8 cellular contexts compared by ENCODE assay signal in genomic region chr2:207239222-207239674, GRCh38.
DNase-seq lines count a peak whose midpoint lies in the region; ATAC-seq and TF ChIP-seq lines count a peak whose summit lies in the region.

No MANE protein-coding gene starts in this region.

- DNase-seq in HS-27A (ENCODE audit: low read depth) (peak; percentile 90), cardiac septum (ENCODE audit: low spot score) (peak; percentile 80), DMS153 treated with DMSO at 0.1 percent for 48 hours (lab: John Stamatoyannopoulos, UW; ENCODE audit: unreplicated experiment) (no peak), glutamatergic neuron (no peak)
- DNase-seq in activated CD4-positive, alpha-beta memory T cell treated with anti-CD3 and anti-CD28 coated beads, Interleukin-2, amount 10 ng/mL, durations not matched to agents 7 days and 5 days, result peak; percentile 28
- DNase-seq in stimulated activated CD4-positive, alpha-beta T cell treated with anti-CD3 and anti-CD28 coated beads, Interleukin-2, amount 100 ng/mL, for 4 hours (ENCODE audit: low read depth), result peak; percentile 15
- no peak for DNase-seq in central memory CD4-positive, alpha-beta T cell

- H3K27me3 Mint-ChIP-seq in activated CD4-positive, alpha-beta memory T cell treated with anti-CD3 and anti-CD28 coated beads, Interleukin-2, amount 10 ng/mL, durations not matched to agents 7 days and 5 days, result no peaks in the 10 kb centered on the region
- H3K27me3 Mint-ChIP-seq in glutamatergic neuron (ENCODE audit: unreplicated experiment), result peaks cover 4% of the 10 kb centered on the region

- POLR2A ChIA-PET in activated CD4-positive, alpha-beta memory T cell treated with anti-CD3 and anti-CD28 coated beads, Interleukin-2, amount 10 ng/mL, durations not matched to agents 7 days and 5 days (lab: Charles Lee), result interaction anchor here (0.7 to 1.6 kb wide), 3 partner anchors 73 to 291 kb away, joined by 3 to 14 read pairs (median 4); partner anchors contain the start of genes CREB1 and KLF7

- intact Hi-C loops in cardiac septum (cut with DNase I), result loop anchor here (5.0 kb wide), 1 partner anchor 93 kb away; no protein-coding TSS in a partner anchor

- H3K9me3 Mint-ChIP-seq in activated CD4-positive, alpha-beta memory T cell treated with anti-CD3 and anti-CD28 coated beads, Interleukin-2, amount 10 ng/mL, durations not matched to agents 7 days and 5 days, result peaks cover 2% of the 10 kb centered on the region
- peaks cover 4% of the 10 kb centered on the region for H3K9me3 Mint-ChIP-seq in glutamatergic neuron (ENCODE audit: unreplicated experiment)

- no peak overlapping the region for H3K27ac Mint-ChIP-seq in activated CD4-positive, alpha-beta memory T cell treated with anti-CD3 and anti-CD28 coated beads, Interleukin-2, amount 10 ng/mL, durations not matched to agents 7 days and 5 days
- no peak overlapping the region for H3K27ac Mint-ChIP-seq in glutamatergic neuron (ENCODE audit: unreplicated experiment)

- no peak overlapping the region for H3K4me3 Mint-ChIP-seq in activated CD4-positive, alpha-beta memory T cell treated with anti-CD3 and anti-CD28 coated beads, Interleukin-2, amount 10 ng/mL, durations not matched to agents 7 days and 5 days
- H3K4me3 Mint-ChIP-seq in glutamatergic neuron (ENCODE audit: unreplicated experiment), result no peak overlapping the region

- ATAC-seq in GM18517 (IDR thresholded peaks at IDR 0.05; ENCODE audit: unreplicated experiment), result no peak

- H3K4me1 Mint-ChIP-seq in activated CD4-positive, alpha-beta memory T cell treated with anti-CD3 and anti-CD28 coated beads, Interleukin-2, amount 10 ng/mL, durations not matched to agents 7 days and 5 days, result peaks cover 16% of the 10 kb centered on the region
- H3K4me1 Mint-ChIP-seq in glutamatergic neuron (ENCODE audit: low read depth, unreplicated experiment), result peaks cover 6% of the 10 kb centered on the region

- no peak for TF ChIP-seq CTCF in glutamatergic neuron (IDR thresholded peaks at IDR 0.05; ENCODE audit: partially characterized antibody, unreplicated experiment)

- CTCF ChIA-PET in activated CD4-positive, alpha-beta memory T cell treated with anti-CD3 and anti-CD28 coated beads, Interleukin-2, amount 10 ng/mL, durations not matched to agents 7 days and 5 days (lab: Charles Lee), result interaction anchor here (0.8 to 1.1 kb wide), 2 partner anchors 82 to 234 kb away, joined by 3 to 4 read pairs; no protein-coding TSS in a partner anchor

- H3K36me3 Mint-ChIP-seq in activated CD4-positive, alpha-beta memory T cell treated with anti-CD3 and anti-CD28 coated beads, Interleukin-2, amount 10 ng/mL, durations not matched to agents 7 days and 5 days (ENCODE audit: low read depth), result peaks cover 2% of the 10 kb centered on the region
- no peaks in the 10 kb centered on the region for H3K36me3 Mint-ChIP-seq in glutamatergic neuron (ENCODE audit: unreplicated experiment)

Comparison
In these comparisons a context has a peak if more than half of its experiments do, and no peak if none do; other contexts are left out.
1. DNase-seq: peak in HS-27A (single experiment), activated CD4-positive, alpha-beta memory T cell treated with anti-CD3 and anti-CD28 coated beads, Interleukin-2, amount 10 ng/mL, durations not matched to agents 7 days and 5 days (single experiment), cardiac septum (single experiment) and stimulated activated CD4-positive, alpha-beta T cell treated with anti-CD3 and anti-CD28 coated beads, Interleukin-2, amount 100 ng/mL, for 4 hours (single experiment); none in DMS153 treated with DMSO at 0.1 percent for 48 hours (single experiment), glutamatergic neuron (single experiment) and central memory CD4-positive, alpha-beta T cell (single experiment).